12 cellular contexts compared by ENCODE assay signal in the genomic region with DNA sequence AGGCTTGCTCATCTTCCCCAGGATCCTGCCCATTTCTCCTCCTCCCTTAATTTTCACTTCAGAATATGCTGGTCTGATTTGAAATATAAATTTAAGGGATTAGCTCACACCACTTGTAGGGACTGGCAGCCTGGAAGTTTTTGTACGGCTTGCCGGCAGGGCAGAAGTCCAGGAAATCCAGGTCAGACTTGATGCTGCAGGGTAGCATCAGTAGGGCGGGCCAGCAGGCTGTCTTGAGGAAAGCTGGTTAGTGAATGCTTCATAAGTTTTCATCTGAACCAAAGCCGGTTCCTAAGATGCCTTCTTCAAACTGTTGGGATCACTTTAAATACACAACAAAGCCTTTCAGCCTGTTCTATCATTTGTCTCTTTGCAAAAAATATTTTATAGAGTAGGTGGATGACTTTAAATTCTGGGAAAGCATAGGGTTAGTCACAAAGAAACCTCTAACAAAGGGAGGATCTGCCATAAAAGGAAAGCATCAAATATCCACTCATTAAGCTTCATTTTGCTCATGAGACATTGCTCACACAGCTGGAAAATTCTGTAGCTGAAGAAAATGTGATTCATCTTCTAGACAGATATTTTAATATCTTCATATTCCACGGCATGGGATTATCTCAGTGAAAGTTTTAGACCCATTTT.
DNase-seq lines count a peak whose midpoint lies in the region; ATAC-seq and TF ChIP-seq lines count a peak whose summit lies in the region.
"Had no signal": no experiment of that assay in that cellular context is flagged by ENCODE, and none has a peak within 500 bp of the region (broad histone marks: within the 10 kb centered on the region; RNA-seq: fewer than 3 reads in every experiment).

No MANE protein-coding gene starts in this region.

- no peaks in the 10 kb centered on the region for H3K27me3 Mint-ChIP-seq in T-helper 1 cell treated with Interleukin-12 subunit alpha and Interleukin-12 subunit beta and Interleukin-4 antibody, amounts not matched to agents 30 μg/mL and 1 μg/mL, for 36 hours (ENCODE audit: low read depth)
- H3K27me3 Mint-ChIP-seq in HFFc6 (ENCODE audit: insufficient read depth), result no peaks in the 10 kb centered on the region; the same call in none of the 2 replicates
- H3K27me3 Mint-ChIP-seq in WTC11 (ENCODE audit: low read depth), result no peaks in the 10 kb centered on the region

- H3K36me3 Mint-ChIP-seq in T-helper 1 cell treated with Interleukin-12 subunit alpha and Interleukin-12 subunit beta and Interleukin-4 antibody, amounts not matched to agents 30 μg/mL and 1 μg/mL, for 36 hours (ENCODE audit: low read depth), result peaks cover 4% of the 10 kb centered on the region
- H3K36me3 Mint-ChIP-seq in HFFc6 (ENCODE audit: low read depth), result peaks cover 12% of the 10 kb centered on the region; the same call in 1 of the 2 replicates
- no peaks in the 10 kb centered on the region for H3K36me3 Mint-ChIP-seq in WTC11

- DNase-seq in T-helper 1 cell, result no peak
- DNase-seq in HFFc6, result peak; percentile 14
- peak; percentile 53 for DNase-seq in astrocyte of the hippocampus (ENCODE audit: low read depth, low spot score)
- DNase-seq in medulla oblongata (ENCODE audit: extremely low spot score), result peak; percentile 12
- DNase-seq in WTC11 (ENCODE audit: low spot score), result no peak
- no peak for DNase-seq in NCI-H146 treated with DMSO at 0.1 percent for 48 hours (lab: John Stamatoyannopoulos, UW; ENCODE audit: unreplicated experiment)
- DNase-seq in activated gamma-delta T cell treated with Interleukin-2 at 50 U/mL for 16 hours, result no peak
- DNase-seq: effector CD8-positive, alpha-beta T cell; mucosa of descending colon; NCI-H226; testis had no signal

- peak overlapping the region; percentile 69 for H3K4me3 Mint-ChIP-seq in T-helper 1 cell treated with Interleukin-12 subunit alpha and Interleukin-12 subunit beta and Interleukin-4 antibody, amounts not matched to agents 30 μg/mL and 1 μg/mL, for 36 hours
- H3K4me3 Mint-ChIP-seq in HFFc6, result peak overlapping the region; percentile 60
- H3K4me3 Mint-ChIP-seq in WTC11, result no peak overlapping the region

- TF ChIP-seq CTCF in HFFc6 (IDR thresholded peaks at IDR 0.05), result no peak
- no peak for TF ChIP-seq CTCF in WTC11 (IDR thresholded peaks at IDR 0.05)

- H3K9me3 Mint-ChIP-seq in T-helper 1 cell treated with Interleukin-12 subunit alpha and Interleukin-12 subunit beta and Interleukin-4 antibody, amounts not matched to agents 30 μg/mL and 1 μg/mL, for 36 hours, result peaks cover 7% of the 10 kb centered on the region
- H3K9me3 Mint-ChIP-seq in HFFc6 (no peaks in the 10 kb centered on the region), WTC11 (no peaks in the 10 kb centered on the region)

- H3K4me1 Mint-ChIP-seq in T-helper 1 cell treated with Interleukin-12 subunit alpha and Interleukin-12 subunit beta and Interleukin-4 antibody, amounts not matched to agents 30 μg/mL and 1 μg/mL, for 36 hours (ENCODE audit: low read depth), result peaks cover 54% of the 10 kb centered on the region
- H3K4me1 Mint-ChIP-seq in HFFc6 (ENCODE audit: low read depth) (peaks cover 29% of the 10 kb centered on the region), WTC11 (no peaks in the 10 kb centered on the region)

- H3K27ac Mint-ChIP-seq in T-helper 1 cell treated with Interleukin-12 subunit alpha and Interleukin-12 subunit beta and Interleukin-4 antibody, amounts not matched to agents 30 μg/mL and 1 μg/mL, for 36 hours, result peak overlapping the region; percentile 79
- H3K27ac Mint-ChIP-seq in HFFc6 (peak overlapping the region; percentile 69), WTC11 (no peak overlapping the region)

- POLR2A ChIA-PET in WTC11 (lab: Charles Lee), result no interaction called here

- CTCF ChIA-PET in WTC11 (lab: Charles Lee), result no interaction called here

- ATAC-seq in WTC11, result no peak
- ATAC-seq: mucosa of descending colon had no signal

TF ChIP-seq in WTC11, 78 proteins besides CTCF, POLR2A, EP300 and RAD21:
- no peak for TF ChIP-seq MXD4 (CRISPR knock-in tag; IDR thresholded peaks at IDR 0.05; ENCODE audit: borderline replicate concordance)
- TF ChIP-seq GRHL2 (CRISPR knock-in tag; IDR thresholded peaks at IDR 0.05; ENCODE audit: insufficient replicate concordance, severe bottlenecking), result no peak
- no peak for TF ChIP-seq PRRX2 (CRISPR knock-in tag; IDR thresholded peaks at IDR 0.05)
- TF ChIP-seq ELF4 (CRISPR knock-in tag; IDR thresholded peaks at IDR 0.05; ENCODE audit: low read depth), result no peak
- TF ChIP-seq, protein P1, sequence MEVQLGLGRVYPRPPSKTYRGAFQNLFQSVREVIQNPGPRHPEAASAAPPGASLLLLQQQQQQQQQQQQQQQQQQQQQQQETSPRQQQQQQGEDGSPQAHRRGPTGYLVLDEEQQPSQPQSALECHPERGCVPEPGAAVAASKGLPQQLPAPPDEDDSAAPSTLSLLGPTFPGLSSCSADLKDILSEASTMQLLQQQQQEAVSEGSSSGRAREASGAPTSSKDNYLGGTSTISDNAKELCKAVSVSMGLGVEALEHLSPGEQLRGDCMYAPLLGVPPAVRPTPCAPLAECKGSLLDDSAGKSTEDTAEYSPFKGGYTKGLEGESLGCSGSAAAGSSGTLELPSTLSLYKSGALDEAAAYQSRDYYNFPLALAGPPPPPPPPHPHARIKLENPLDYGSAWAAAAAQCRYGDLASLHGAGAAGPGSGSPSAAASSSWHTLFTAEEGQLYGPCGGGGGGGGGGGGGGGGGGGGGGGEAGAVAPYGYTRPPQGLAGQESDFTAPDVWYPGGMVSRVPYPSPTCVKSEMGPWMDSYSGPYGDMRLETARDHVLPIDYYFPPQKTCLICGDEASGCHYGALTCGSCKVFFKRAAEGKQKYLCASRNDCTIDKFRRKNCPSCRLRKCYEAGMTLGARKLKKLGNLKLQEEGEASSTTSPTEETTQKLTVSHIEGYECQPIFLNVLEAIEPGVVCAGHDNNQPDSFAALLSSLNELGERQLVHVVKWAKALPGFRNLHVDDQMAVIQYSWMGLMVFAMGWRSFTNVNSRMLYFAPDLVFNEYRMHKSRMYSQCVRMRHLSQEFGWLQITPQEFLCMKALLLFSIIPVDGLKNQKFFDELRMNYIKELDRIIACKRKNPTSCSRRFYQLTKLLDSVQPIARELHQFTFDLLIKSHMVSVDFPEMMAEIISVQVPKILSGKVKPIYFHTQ (CRISPR knock-in tag; IDR thresholded peaks at IDR 0.05), result no peak
- no peak for TF ChIP-seq ATF1 (CRISPR knock-in tag; IDR thresholded peaks at IDR 0.05)
- no peak for TF ChIP-seq ZNF423 (CRISPR knock-in tag; IDR thresholded peaks at IDR 0.05)
- no peak for TF ChIP-seq NFE2L1 (CRISPR knock-in tag; IDR thresholded peaks at IDR 0.05)
- no peak for TF ChIP-seq ZBTB21 (CRISPR knock-in tag; IDR thresholded peaks at IDR 0.05; ENCODE audit: borderline replicate concordance)
- TF ChIP-seq, protein P2, sequence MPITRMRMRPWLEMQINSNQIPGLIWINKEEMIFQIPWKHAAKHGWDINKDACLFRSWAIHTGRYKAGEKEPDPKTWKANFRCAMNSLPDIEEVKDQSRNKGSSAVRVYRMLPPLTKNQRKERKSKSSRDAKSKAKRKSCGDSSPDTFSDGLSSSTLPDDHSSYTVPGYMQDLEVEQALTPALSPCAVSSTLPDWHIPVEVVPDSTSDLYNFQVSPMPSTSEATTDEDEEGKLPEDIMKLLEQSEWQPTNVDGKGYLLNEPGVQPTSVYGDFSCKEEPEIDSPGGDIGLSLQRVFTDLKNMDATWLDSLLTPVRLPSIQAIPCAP (CRISPR knock-in tag; IDR thresholded peaks at IDR 0.05), result no peak
- TF ChIP-seq, protein P3, sequence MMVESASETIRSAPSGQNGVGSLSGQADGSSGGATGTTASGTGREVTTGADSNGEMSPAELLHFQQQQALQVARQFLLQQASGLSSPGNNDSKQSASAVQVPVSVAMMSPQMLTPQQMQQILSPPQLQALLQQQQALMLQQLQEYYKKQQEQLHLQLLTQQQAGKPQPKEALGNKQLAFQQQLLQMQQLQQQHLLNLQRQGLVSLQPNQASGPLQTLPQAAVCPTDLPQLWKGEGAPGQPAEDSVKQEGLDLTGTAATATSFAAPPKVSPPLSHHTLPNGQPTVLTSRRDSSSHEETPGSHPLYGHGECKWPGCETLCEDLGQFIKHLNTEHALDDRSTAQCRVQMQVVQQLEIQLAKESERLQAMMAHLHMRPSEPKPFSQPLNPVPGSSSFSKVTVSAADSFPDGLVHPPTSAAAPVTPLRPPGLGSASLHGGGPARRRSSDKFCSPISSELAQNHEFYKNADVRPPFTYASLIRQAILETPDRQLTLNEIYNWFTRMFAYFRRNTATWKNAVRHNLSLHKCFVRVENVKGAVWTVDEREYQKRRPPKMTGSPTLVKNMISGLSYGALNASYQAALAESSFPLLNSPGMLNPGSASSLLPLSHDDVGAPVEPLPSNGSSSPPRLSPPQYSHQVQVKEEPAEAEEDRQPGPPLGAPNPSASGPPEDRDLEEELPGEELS (CRISPR knock-in tag; IDR thresholded peaks at IDR 0.05), result no peak
- TF ChIP-seq KAT7 (CRISPR knock-in tag; IDR thresholded peaks at IDR 0.05; ENCODE audit: borderline replicate concordance), result no peak
- no peak for TF ChIP-seq RORB (CRISPR knock-in tag; IDR thresholded peaks at IDR 0.05)
- TF ChIP-seq SOX15 (CRISPR knock-in tag; IDR thresholded peaks at IDR 0.05), result no peak
- TF ChIP-seq, protein P4, sequence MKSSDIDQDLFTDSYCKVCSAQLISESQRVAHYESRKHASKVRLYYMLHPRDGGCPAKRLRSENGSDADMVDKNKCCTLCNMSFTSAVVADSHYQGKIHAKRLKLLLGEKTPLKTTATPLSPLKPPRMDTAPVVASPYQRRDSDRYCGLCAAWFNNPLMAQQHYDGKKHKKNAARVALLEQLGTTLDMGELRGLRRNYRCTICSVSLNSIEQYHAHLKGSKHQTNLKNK (CRISPR knock-in tag; IDR thresholded peaks at IDR 0.05), result no peak

Comparison
In these comparisons a context has a peak if more than half of its experiments do, and no peak if none do; other contexts are left out.
1. DNase-seq: peak in HFFc6 (single experiment), astrocyte of the hippocampus (single experiment) and medulla oblongata (single experiment); none in T-helper 1 cell (0 of 5), WTC11 (single experiment), NCI-H146 treated with DMSO at 0.1 percent for 48 hours (single experiment) and activated gamma-delta T cell treated with Interleukin-2 at 50 U/mL for 16 hours (single experiment).